Comparison of ENCODE assay signal across 16 cellular contexts in the genomic region with DNA sequence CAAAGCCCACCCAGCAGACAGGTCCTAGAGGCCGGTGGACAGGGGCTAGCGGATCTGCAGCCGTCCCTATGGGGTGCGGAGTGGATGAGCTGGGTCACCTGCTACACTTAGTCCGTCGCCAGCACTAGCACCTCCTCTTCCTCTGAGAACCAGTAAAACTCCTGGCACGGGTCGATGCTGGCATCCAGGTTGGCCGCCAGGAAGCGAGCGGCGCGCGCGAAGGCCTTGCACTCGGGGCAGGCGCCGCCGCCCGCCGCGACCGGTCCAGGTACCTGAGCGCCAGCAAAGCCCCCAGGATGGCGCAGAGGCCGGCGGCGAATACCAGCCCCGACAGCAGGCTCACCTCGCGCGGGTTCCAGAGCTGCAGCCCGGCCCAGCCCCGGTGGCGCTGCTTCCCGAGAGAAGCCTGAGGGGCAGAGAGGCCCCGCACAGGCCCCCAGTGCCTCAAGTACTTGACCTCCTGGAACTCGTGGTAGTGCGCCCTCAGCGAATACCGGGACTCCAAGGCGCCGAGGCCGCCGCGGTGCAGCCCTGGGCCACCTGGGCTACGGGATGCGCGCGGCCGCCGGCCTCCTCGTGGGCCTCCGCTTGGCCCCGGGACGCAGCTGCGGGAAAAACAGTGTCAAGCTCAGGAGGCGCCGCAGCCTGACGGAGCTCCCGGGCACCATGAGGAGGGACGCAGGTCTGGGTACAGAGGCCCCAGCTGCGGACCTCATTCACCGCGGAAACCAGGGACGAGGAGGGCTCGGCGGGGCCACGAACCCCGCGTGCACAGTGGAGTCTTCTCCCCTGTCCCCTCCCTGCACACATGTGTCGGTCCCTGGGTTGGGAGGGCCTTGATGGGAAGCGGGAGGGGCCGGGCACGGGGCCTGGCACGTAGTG. TPM values are rescaled to one million over a fixed set of nuclear protein-coding genes. Genes with fewer than 3 reads are reported as not detected.
DNase-seq lines count a peak whose midpoint lies in the region; ATAC-seq lines count a peak whose summit lies in the region.
"Had no signal": no experiment of that assay in that cellular context is flagged by ENCODE, and none has a peak within 500 bp of the region (broad histone marks: within the 10 kb centered on the region; RNA-seq: fewer than 3 reads in every experiment).

No MANE protein-coding gene starts in this region.

- H3K27me3 Mint-ChIP-seq in stimulated activated naive CD8-positive, alpha-beta T cell treated with anti-CD3 and anti-CD28 coated beads, Interleukin-15, amount 100 ng/mL, for 72 hours: peaks cover 53% of the 10 kb centered on the region

- ATAC-seq in stimulated activated naive CD8-positive, alpha-beta T cell treated with anti-CD3 and anti-CD28 coated beads, Interleukin-15, amount 100 ng/mL, for 72 hours: peak; percentile 38
- ATAC-seq in stimulated activated naive CD8-positive, alpha-beta T cell treated with anti-CD3 and anti-CD28 coated beads, Interleukin-15, Interleukin-2, amounts not matched to agents 100 U/mL and 50 U/mL, for 24 hours: no peak
- ATAC-seq in left colon (peak; percentile 55), HG03571 (IDR thresholded peaks at IDR 0.05; ENCODE audit: unreplicated experiment) (no peak)

- peaks cover 20% of the 10 kb centered on the region for H3K4me1 Mint-ChIP-seq in stimulated activated naive CD8-positive, alpha-beta T cell treated with anti-CD3 and anti-CD28 coated beads, Interleukin-15, amount 100 ng/mL, for 72 hours

- no peak overlapping the region for H3K27ac Mint-ChIP-seq in stimulated activated naive CD8-positive, alpha-beta T cell treated with anti-CD3 and anti-CD28 coated beads, Interleukin-15, amount 100 ng/mL, for 72 hours
- H3K27ac Mint-ChIP-seq: CD8-positive, alpha-beta memory T cell had no signal

- peak; percentile 52 for DNase-seq in DMS 273 (lab: John Stamatoyannopoulos, UW; ENCODE audit: unreplicated experiment)
- DNase-seq in DMS 273 treated with DMSO at 0.1 percent for 48 hours (lab: John Stamatoyannopoulos, UW): no peak
- no peak for DNase-seq in stimulated activated naive CD8-positive, alpha-beta T cell treated with anti-CD3 and anti-CD28 coated beads, Interleukin-15, amount 100 ng/mL, for 72 hours
- no peak for DNase-seq in stimulated activated naive CD8-positive, alpha-beta T cell treated with anti-CD3 and anti-CD28 coated beads, Interleukin-15, Interleukin-2, amounts not matched to agents 100 U/mL and 50 U/mL, for 24 hours
- DNase-seq in left colon: peak; percentile 24 to 50
- DNase-seq in HPDE6-E6E7 (ENCODE audit: extremely low spot score): no peak
- DNase-seq in MV-4-11 (lab: John Stamatoyannopoulos, UW): no peak
- DNase-seq: activated CD4-positive, alpha-beta T cell treated with anti-CD3 and anti-CD28 coated beads, Interleukin-2, amount 50 U/mL, for 48 hours; hippocampal formation; MG63; NCI-H524 treated with DMSO at 0.1 percent for 48 hours had no signal

- intact Hi-C loops in left colon (cut with DNase I, micrococcal nuclease): no loop called here

- peak overlapping the region in 1 of 2 donors; percentile 26 for H3K4me3 Mint-ChIP-seq in stimulated activated naive CD8-positive, alpha-beta T cell treated with anti-CD3 and anti-CD28 coated beads, Interleukin-15, amount 100 ng/mL, for 72 hours

- H3K9me3 Mint-ChIP-seq in stimulated activated naive CD8-positive, alpha-beta T cell treated with anti-CD3 and anti-CD28 coated beads, Interleukin-15, amount 100 ng/mL, for 72 hours: no peaks in the 10 kb centered on the region

RNA-seq across cellular contexts. Expression of a gene that starts 27.5 kb away (rescaled TPM):
- total RNA-seq in left colon: under 1 TPM in 1 of 2 donors, not detected in 1; 0.15 TPM
- total RNA-seq: CD8-positive, alpha-beta memory T cell; T-helper 2 cell treated with Interferon-gamma antibody and Interleukin-4, amounts not matched to agents 100 ng/mL and 5 ng/mL, for 36 hours; temporal lobe had no signal

RNA-seq across cellular contexts. Expression of a gene that starts 55.6 kb away (rescaled TPM):
- total RNA-seq in left colon: 1 to 10 TPM in 1 of 2 donors, under 1 TPM in 1; 0.56 to 1.8 TPM
- total RNA-seq: CD8-positive, alpha-beta memory T cell; esophagus muscularis mucosa; T-helper 2 cell treated with Interferon-gamma antibody and Interleukin-4, amounts not matched to agents 100 ng/mL and 5 ng/mL, for 36 hours; temporal lobe had no signal

Comparison
In these comparisons a context has a peak if more than half of its experiments do, and no peak if none do; other contexts are left out.
1. DNase-seq: peak in DMS 273 (single experiment) and left colon (2 of 2); none in DMS 273 treated with DMSO at 0.1 percent for 48 hours (single experiment), stimulated activated naive CD8-positive, alpha-beta T cell treated with anti-CD3 and anti-CD28 coated beads, Interleukin-15, amount 100 ng/mL, for 72 hours (0 of 2), stimulated activated naive CD8-positive, alpha-beta T cell treated with anti-CD3 and anti-CD28 coated beads, Interleukin-15, Interleukin-2, amounts not matched to agents 100 U/mL and 50 U/mL, for 24 hours (single experiment), HPDE6-E6E7 (single experiment) and MV-4-11 (single experiment).
2. ATAC-seq: peak in stimulated activated naive CD8-positive, alpha-beta T cell treated with anti-CD3 and anti-CD28 coated beads, Interleukin-15, amount 100 ng/mL, for 72 hours (single experiment) and left colon (single experiment); none in stimulated activated naive CD8-positive, alpha-beta T cell treated with anti-CD3 and anti-CD28 coated beads, Interleukin-15, Interleukin-2, amounts not matched to agents 100 U/mL and 50 U/mL, for 24 hours (single experiment) and HG03571 (single experiment).